ENCODE assay signal across 12 cellular contexts in the genomic region with DNA sequence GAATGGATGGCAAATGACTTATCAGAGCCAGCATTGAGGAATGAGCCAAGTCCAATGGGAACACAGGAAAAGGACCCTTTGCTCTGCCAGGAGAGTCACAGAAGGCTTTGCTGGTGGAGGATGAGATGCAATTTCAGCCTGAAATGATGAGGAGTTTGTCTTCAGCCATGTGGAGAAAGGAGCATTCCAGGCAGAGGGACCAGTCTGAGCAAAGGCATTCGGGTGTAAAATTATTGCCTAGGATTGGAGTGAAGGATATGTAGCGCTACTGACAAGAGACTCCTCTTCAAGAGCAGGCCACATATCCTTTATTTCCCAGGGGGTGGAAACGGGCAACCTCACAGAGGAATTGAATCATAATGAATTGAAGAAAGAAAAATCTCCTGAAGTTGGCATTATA. TPM values are rescaled to one million over a fixed set of nuclear protein-coding genes. Genes with fewer than 3 reads are reported as not detected.
DNase-seq lines count a peak whose midpoint lies in the region; ATAC-seq, FAIRE-seq and TF ChIP-seq lines count a peak whose summit lies in the region.
"Had no signal": no experiment of that assay in that cellular context is flagged by ENCODE, and none has a peak within 500 bp of the region (broad histone marks: within the 10 kb centered on the region; RNA-seq: fewer than 3 reads in every experiment).

No MANE protein-coding gene starts in this region.

- DNase-seq in A549 (ENCODE audit: low read depth in 1 of 2, low spot score in 1 of 2) (no peak), mesothelial cell of epicardium (ENCODE audit: low spot score in 2 of 2, unreplicated experiment in 2 of 2) (no peak), DMS 273 treated with DMSO at 0.1 percent for 48 hours (lab: John Stamatoyannopoulos, UW) (no peak), neuronal stem cell (ENCODE audit: low spot score) (no peak), NCI-H1930 (lab: John Stamatoyannopoulos, UW) (no peak), NOMO-1 treated with DMSO at 0.1 percent for 48 hours (lab: John Stamatoyannopoulos, UW; ENCODE audit: unreplicated experiment) (no peak)
- DNase-seq in CD8-positive, alpha-beta T cell, result no peak
- DNase-seq: hippocampal formation, mucosa of descending colon, NCI-H510A had no signal

- no peak overlapping the region for H4K91ac ChIP-seq in neuronal stem cell (ENCODE audit: low read depth, low read length, poor library complexity)

- H2BK120ac ChIP-seq in neuronal stem cell (ENCODE audit: low read depth, low read length), result no peak overlapping the region

- H3K9ac ChIP-seq in neuronal stem cell (ENCODE audit: low read depth, low read length, poor library complexity), result no peak overlapping the region

- H2AFZ ChIP-seq in neuronal stem cell (ENCODE audit: low read length), result no peak overlapping the region

- POLR2A ChIA-PET in A549 (lab: Yijun Ruan, JAX), result no interaction called here
- POLR2A ChIA-PET in CD8-positive, alpha-beta T cell (lab: Charles Lee), result no interaction called here

- no peak overlapping the region for H2AK5ac ChIP-seq in neuronal stem cell (ENCODE audit: low read depth, low read length)

- H3K27ac ChIP-seq in A549 (peak overlapping the region; percentile 100), neuronal stem cell (replicated peaks; ENCODE audit: low read length) (no peak overlapping the region)
- H3K27ac ChIP-seq in CD8-positive, alpha-beta T cell (ENCODE audit: low read depth, low read length), result no peak overlapping the region

- H3K18ac ChIP-seq in neuronal stem cell (ENCODE audit: low read length), result no peak overlapping the region

- CTCF ChIA-PET in A549 (lab: Yijun Ruan, JAX), result interaction anchor here (1.3 kb wide), 1 partner anchor 132 kb away, joined by 5 read pairs; no protein-coding TSS in a partner anchor
- CTCF ChIA-PET in CD8-positive, alpha-beta T cell (lab: Charles Lee), result no interaction called here

- no peak for TF ChIP-seq RAD21 in A549 (conservative IDR thresholded peaks at IDR 0.05 in 1 of 2, IDR thresholded peaks at IDR 0.05 in 1 of 2)

- ATAC-seq in A549, result no peak
- ATAC-seq in CD8-positive, alpha-beta T cell, result no peak

- H3K36me3 ChIP-seq in CD8-positive, alpha-beta T cell (ENCODE audit: insufficient read depth, low read length), result no peaks in the 10 kb centered on the region
- peaks cover 0 to 14% of the 10 kb centered on the region in 2 donors for H3K36me3 ChIP-seq in neuronal stem cell (replicated peaks in 1 of 2; ENCODE audit: control insufficient read depth in 2 of 2, insufficient read depth in 2 of 2, low read length in 2 of 2)

- no peak overlapping the region for H3K14ac ChIP-seq in neuronal stem cell (ENCODE audit: low read length)

- no peak overlapping the region for H2BK12ac ChIP-seq in neuronal stem cell (ENCODE audit: low read length)

- intact Hi-C loops in CD8-positive, alpha-beta T cell (cut with DNase I, micrococcal nuclease), result loop anchor here (5.0 to 10.0 kb wide), 2 partner anchors 117 to 365 kb away; a partner anchor contains a TSS

- no peak overlapping the region for H3K4ac ChIP-seq in neuronal stem cell (ENCODE audit: low read length)

- H3K27ac Mint-ChIP-seq in CD8-positive, alpha-beta T cell, result no peak overlapping the region
- H3K27ac Mint-ChIP-seq in activated naive CD8-positive, alpha-beta T cell, result peak overlapping the region; percentile 85
- H3K27ac Mint-ChIP-seq in mesothelial cell of epicardium, result no peak overlapping the region

- no peak for TF ChIP-seq POLR2A in A549 (IDR thresholded peaks at IDR 0.05; ENCODE audit: low read length)

- H3K9me3 Mint-ChIP-seq in CD8-positive, alpha-beta T cell, result no peaks in the 10 kb centered on the region
- no peaks in the 10 kb centered on the region for H3K9me3 Mint-ChIP-seq in activated naive CD8-positive, alpha-beta T cell (ENCODE audit: low read depth)
- H3K9me3 Mint-ChIP-seq in mesothelial cell of epicardium, result no peaks in the 10 kb centered on the region

- H3K79me1 ChIP-seq in neuronal stem cell (ENCODE audit: low read depth, low read length), result no peaks in the 10 kb centered on the region

- H3K23ac ChIP-seq in neuronal stem cell (ENCODE audit: low read depth, low read length, poor library complexity), result no peak overlapping the region

- no peak for TF ChIP-seq EP300 in A549 (IDR thresholded peaks at IDR 0.05)

- peak overlapping the region; percentile 97 for H3K4me2 ChIP-seq in A549
- H3K4me2 ChIP-seq in neuronal stem cell (ENCODE audit: insufficient read depth, low read length, poor library complexity, severe bottlenecking), result no peak overlapping the region

- peaks cover 61% of the 10 kb centered on the region for H3K4me1 Mint-ChIP-seq in CD8-positive, alpha-beta T cell (ENCODE audit: low read depth)
- H3K4me1 Mint-ChIP-seq in activated naive CD8-positive, alpha-beta T cell (ENCODE audit: low read depth), result peaks cover 62% of the 10 kb centered on the region
- peaks cover 41% of the 10 kb centered on the region for H3K4me1 Mint-ChIP-seq in mesothelial cell of epicardium

- FAIRE-seq in A549 (lab: Jason Lieb, UNC), result no peak
- FAIRE-seq: GM12891 had no signal

- no peaks in the 10 kb centered on the region for H3K27me3 ChIP-seq in CD8-positive, alpha-beta T cell (ENCODE audit: insufficient read depth, low read length)
- peaks cover 0 to 21% (median 5%) of the 10 kb centered on the region in 3 experiments for H3K27me3 ChIP-seq in neuronal stem cell (ENCODE audit: control insufficient read depth in 3 of 3, insufficient read depth in 3 of 3, low read depth in 1 of 3, low read length in 3 of 3)

- H3K4me3 ChIP-seq in A549 (no peak overlapping the region; the same call in 2 of the 3 replicates), neuronal stem cell (ENCODE audit: low read length in 2 of 2) (no peak overlapping the region)
- H3K4me3 ChIP-seq in CD8-positive, alpha-beta T cell (ENCODE audit: low read depth, low read length), result no peak overlapping the region
- H3K4me3 ChIP-seq: mucosa of descending colon had no signal

- 85% methylated on average over 3 of the region's 3 CpGs for WGBS in A549 (ENCODE audit: missing lambda C conversion rate)
- WGBS in neuronal stem cell (ENCODE audit: extremely low coverage in 2 of 2, insufficient read length in 2 of 2, insufficient replicate concordance in 1 of 2), 2 donors, result no CpG with 5 or more reads among the region's 3 CpGs

- no peak overlapping the region for H2BK15ac ChIP-seq in neuronal stem cell (ENCODE audit: low read length)

- no peaks in the 10 kb centered on the region for H3K27me3 Mint-ChIP-seq in CD8-positive, alpha-beta T cell (ENCODE audit: low read depth)
- no peaks in the 10 kb centered on the region for H3K27me3 Mint-ChIP-seq in activated naive CD8-positive, alpha-beta T cell
- H3K27me3 Mint-ChIP-seq in mesothelial cell of epicardium (ENCODE audit: low read depth), result no peaks in the 10 kb centered on the region

- H4K8ac ChIP-seq in neuronal stem cell (ENCODE audit: low read depth, low read length), result no peak overlapping the region

- H2BK5ac ChIP-seq in neuronal stem cell (ENCODE audit: low read length), result no peak overlapping the region

- H3K4me1 ChIP-seq in A549 (peaks cover 36% of the 10 kb centered on the region), neuronal stem cell (ENCODE audit: control insufficient read depth in 2 of 2, insufficient read depth in 1 of 2, low read depth in 1 of 2, low read length in 2 of 2) (peaks cover 17 to 20% of the 10 kb centered on the region in 2 donors)
- H3K4me1 ChIP-seq in CD8-positive, alpha-beta T cell (ENCODE audit: insufficient read depth, low read length), result peaks cover 32% of the 10 kb centered on the region

- no peaks in the 10 kb centered on the region for H3K36me3 Mint-ChIP-seq in CD8-positive, alpha-beta T cell
- H3K36me3 Mint-ChIP-seq in activated naive CD8-positive, alpha-beta T cell, result peaks cover 6% of the 10 kb centered on the region
- no peaks in the 10 kb centered on the region for H3K36me3 Mint-ChIP-seq in mesothelial cell of epicardium

- peak overlapping the region; percentile 88 for H3K4me3 Mint-ChIP-seq in CD8-positive, alpha-beta T cell
- H3K4me3 Mint-ChIP-seq in activated naive CD8-positive, alpha-beta T cell, result peak overlapping the region; percentile 86
- peak overlapping the region; percentile 90 for H3K4me3 Mint-ChIP-seq in mesothelial cell of epicardium

- TF ChIP-seq CTCF in A549 (IDR thresholded peaks at IDR 0.05) (no peak), mesothelial cell of epicardium (IDR thresholded peaks at IDR 0.05; ENCODE audit: unreplicated experiment) (no peak)
- TF ChIP-seq CTCF in CD8-positive, alpha-beta T cell (IDR thresholded peaks at IDR 0.05), result no peak

- H3K9me3 ChIP-seq in A549 (no peaks in the 10 kb centered on the region), neuronal stem cell (replicated peaks in 1 of 2; ENCODE audit: control insufficient read depth in 2 of 2, insufficient read depth in 1 of 2, low read depth in 1 of 2, low read length in 2 of 2) (no peaks in the 10 kb centered on the region)
- H3K9me3 ChIP-seq in CD8-positive, alpha-beta T cell (ENCODE audit: low read length), result no peaks in the 10 kb centered on the region
- H3K9me3 ChIP-seq: mucosa of descending colon had no signal

TF ChIP-seq in A549, 52 proteins besides CTCF, POLR2A, EP300 and RAD21:
- TF ChIP-seq RCOR1 (IDR thresholded peaks at IDR 0.05; ENCODE audit: low read depth, low read length) (no peak), CHD2 (IDR thresholded peaks at IDR 0.05; ENCODE audit: low read length, partially characterized antibody) (no peak), TP53 (CRISPR knock-in tag; IDR thresholded peaks at IDR 0.05) (no peak), RFX5 (IDR thresholded peaks at IDR 0.05) (no peak), ZC3H11A (IDR thresholded peaks at IDR 0.05) (no peak), HEYL (CRISPR knock-in tag; IDR thresholded peaks at IDR 0.05) (no peak)
- TF ChIP-seq, protein P1, sequence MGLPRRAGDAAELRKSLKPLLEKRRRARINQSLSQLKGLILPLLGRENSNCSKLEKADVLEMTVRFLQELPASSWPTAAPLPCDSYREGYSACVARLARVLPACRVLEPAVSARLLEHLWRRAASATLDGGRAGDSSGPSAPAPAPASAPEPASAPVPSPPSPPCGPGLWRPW (IDR thresholded peaks at IDR 0.05), result no peak

RNA-seq across cellular contexts. Expression of a gene that starts 1.1 kb away (rescaled TPM):
- polyA plus RNA-seq in A549 (2011; rRNA removed), result 36.3 and 45.7 TPM in 2 replicates
- polyA plus RNA-seq in A549 (2012; cell fraction: cytosol; rRNA removed), result 40.0 and 56.5 TPM in 2 replicates
- 84.0 and 105 TPM in 2 replicates for polyA plus RNA-seq in A549 (2012; cell fraction: nucleus; rRNA removed)
- polyA plus RNA-seq in A549 (2017; fragmentation: RNase III; extraction: RNeasy Plus Mini Kit Qiagen cat#74134 plus additional on column Dnase treatment), result 35.1 to 42.4 TPM (median 37.5 TPM) in 3 replicates
- 32.5 and 34.0 TPM in 2 replicates for polyA minus RNA-seq in A549 (2011; rRNA and poly(A)+ RNA removed)
- total RNA-seq in CD8-positive, alpha-beta T cell, result 1 to 10 TPM; 5.6 to 5.8 TPM
- total RNA-seq in mesothelial cell of epicardium, result 27.1 to 28.9 TPM (median 27.4 TPM) in 3 replicates
- polyA plus RNA-seq in neuronal stem cell (2013, experiment 1 of 2), result 4.5 TPM
- polyA plus RNA-seq in neuronal stem cell (2013, experiment 2 of 2), result 4.4 TPM

Comparison
In these comparisons a context has a peak if more than half of its experiments do, and no peak if none do; other contexts are left out.
1. H3K27ac ChIP-seq: peak in A549 (2 of 2); none in CD8-positive, alpha-beta T cell (single experiment) and neuronal stem cell (single experiment).
2. Peak in every context shown above with its lines, with median percentiles within 50 percentile points of each other: H3K4me3 Mint-ChIP-seq.